Comparison of ENCODE assay signal across 19 cellular contexts in the genomic region with DNA sequence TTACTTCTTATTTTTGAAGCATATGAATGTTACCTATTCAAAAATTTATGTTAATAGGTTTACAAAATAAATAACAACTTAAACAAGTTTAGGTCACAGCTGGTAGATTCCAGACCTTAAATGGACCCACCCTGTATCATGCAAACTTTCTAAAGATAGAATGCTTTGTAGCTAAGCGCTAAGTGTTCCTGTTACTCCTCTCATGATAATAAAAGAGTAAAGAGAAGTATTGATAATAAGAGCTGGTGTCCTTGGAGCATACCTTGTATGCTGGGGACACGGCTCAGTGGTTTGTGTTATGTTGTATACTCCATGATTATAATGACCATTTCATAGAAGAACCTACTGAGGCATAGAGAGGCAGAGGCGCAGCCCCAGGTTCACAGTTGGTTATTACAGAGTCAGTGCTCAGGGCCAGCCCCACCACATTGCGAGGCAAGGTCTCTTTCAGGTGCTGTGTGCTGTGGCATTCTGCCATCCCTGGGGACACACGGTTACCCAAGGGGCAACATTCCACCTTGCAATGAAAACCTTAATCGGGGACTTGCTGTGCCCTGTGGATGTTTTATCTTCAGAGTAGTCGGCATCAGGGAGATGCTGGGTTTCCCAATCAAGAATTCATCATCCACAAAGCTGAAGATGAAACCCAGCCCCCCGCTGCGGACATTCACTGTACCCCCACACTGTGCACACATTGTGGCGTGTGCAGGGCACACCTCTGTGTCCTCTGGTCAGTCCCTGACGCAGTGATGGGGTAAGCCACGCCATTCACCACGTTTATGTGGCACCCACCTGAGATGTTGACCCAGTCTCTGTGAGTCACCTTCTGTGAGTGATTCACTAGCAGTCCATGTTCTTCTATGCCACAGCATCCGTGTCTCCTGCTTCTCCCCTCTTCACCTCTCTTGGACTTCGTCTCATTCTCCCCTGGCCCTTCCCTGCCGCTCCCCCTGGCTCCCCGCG.
A peak's percentile ranks its signal among the peaks of the same experiment; 100 is the strongest.
DNase-seq lines count a peak whose midpoint lies in the region; TF ChIP-seq lines count a peak whose summit lies in the region.
"Had no signal": no experiment of that assay in that cellular context is flagged by ENCODE, and none has a peak within 500 bp of the region (broad histone marks: within the 10 kb centered on the region; RNA-seq: fewer than 3 reads in every experiment).

No MANE protein-coding gene starts in this region.

- H3K4me2 ChIP-seq in BLaER1 (peak overlapping the region; percentile 27), mammary epithelial cell (ENCODE audit: insufficient read depth, low read depth, low read length) (no peak overlapping the region)
- H3K4me2 ChIP-seq: SK-N-SH had no signal

- no peak for TF ChIP-seq CTCF in mammary epithelial cell (conservative IDR thresholded peaks at IDR 0.05 in 1 of 2, IDR thresholded peaks at IDR 0.05 in 1 of 2; ENCODE audit: extremely low read depth in 1 of 2, insufficient read depth in 1 of 2, low read depth in 1 of 2, low read length in 2 of 2)
- no peak for TF ChIP-seq CTCF in colonic mucosa (IDR thresholded peaks at IDR 0.05)

- BruUV-seq in mammary epithelial cell (replicated peaks; lab: Mats Ljungman, UMichigan), result no TSS peak

- CTCF ChIA-PET in mammary epithelial cell (lab: Charles Lee; ENCODE audit: low non-redundant PET), result no interaction called here

- intact Hi-C loops in mammary epithelial cell (cut with micrococcal nuclease) (no loop called here), colonic mucosa (cut with DNase I) (loop anchor here (5.0 kb wide), 1 partner anchor 1158 kb away; no protein-coding TSS in a partner anchor)

- H3K27ac ChIP-seq in BLaER1 (no peak overlapping the region), mammary epithelial cell (ENCODE audit: insufficient read depth, low read depth, low read length) (no peak overlapping the region), colonic mucosa (no peak overlapping the region)
- H3K27ac ChIP-seq: spleen had no signal

- H3K36me3 ChIP-seq in BLaER1 (no peaks in the 10 kb centered on the region), mammary epithelial cell (ENCODE audit: insufficient read depth, low read length) (no peaks in the 10 kb centered on the region), H7 (replicated peaks; ENCODE audit: control insufficient read depth, insufficient read depth, low read length) (no peaks in the 10 kb centered on the region), colonic mucosa (no peaks in the 10 kb centered on the region)
- H3K36me3 ChIP-seq: spleen had no signal

- H3K4me1 ChIP-seq in BLaER1 (peaks cover 97% of the 10 kb centered on the region), mammary epithelial cell (ENCODE audit: insufficient read depth, low read length) (peaks cover 34% of the 10 kb centered on the region), colonic mucosa (no peaks in the 10 kb centered on the region)

- no peaks in the 10 kb centered on the region for H3K27me3 ChIP-seq in BLaER1
- no peaks in the 10 kb centered on the region for H3K27me3 ChIP-seq in mammary epithelial cell (ENCODE audit: insufficient read depth, low read length)
- H3K27me3 ChIP-seq in H7 (ENCODE audit: control insufficient read depth, insufficient read depth, low read length), result no peaks in the 10 kb centered on the region; the same call in 1 of the 2 replicates
- H3K27me3 ChIP-seq in colonic mucosa, result no peaks in the 10 kb centered on the region

- DNase-seq in LoVo (ENCODE audit: low spot score), result peak; percentile 22
- peak; percentile 75 for DNase-seq in mammary epithelial cell
- peak; percentile 48 for DNase-seq in iris pigment epithelial cell (ENCODE audit: low read depth)
- DNase-seq in H7, result no peak
- no peak for DNase-seq in HuH-7 (ENCODE audit: low spot score)
- DNase-seq in colonic mucosa, result no peak
- DNase-seq in CD1c-positive myeloid dendritic cell (ENCODE audit: extremely low spot score), result no peak
- DNase-seq: activated CD8-positive, alpha-beta T cell treated with anti-CD3 and anti-CD28 coated beads, Interleukin-2, amount 10 ng/mL, durations not matched to agents 7 days and 5 days; activated naive CD4-positive, alpha-beta T cell treated with anti-CD3 and anti-CD28 coated beads for 36 hours; activated T-cell treated with anti-CD3 and anti-CD28 coated beads, Interleukin-2, amount 50 U/mL, for 24 hours; anterior cingulate cortex; Karpas-422; left cardiac atrium; NCI-H1105 treated with DMSO at 0.1 percent for 48 hours; SK-N-SH; spleen; stimulated activated CD4-positive, alpha-beta T cell treated with anti-CD3 and anti-CD28 coated beads, Interleukin-4, amount 100 ng/mL, for 4 hours; substantia nigra had no signal

- in situ Hi-C loops in mammary epithelial cell (cut with MboI; ENCODE audit: low sequenced_read_pairs in 2 of 2), result loop anchor here in 1 of 2 donors (10.0 to 25.0 kb wide), 4 partner anchors 345 to 858 kb away; no protein-coding TSS in a partner anchor

- WGBS in mammary epithelial cell (ENCODE audit: low coverage, missing lambda C conversion rate), result 68% methylated on average over 9 of the region's 18 CpGs

- H2AFZ ChIP-seq in mammary epithelial cell (ENCODE audit: low read depth, low read length), result peak overlapping the region; percentile 24

- H4K20me1 ChIP-seq in BLaER1 (no peaks in the 10 kb centered on the region), mammary epithelial cell (ENCODE audit: insufficient read depth, low read length) (no peaks in the 10 kb centered on the region)

- H3K9ac ChIP-seq in BLaER1 (no peak overlapping the region), mammary epithelial cell (ENCODE audit: insufficient read depth, low read length) (no peak overlapping the region), colonic mucosa (ENCODE audit: low read depth in 2 of 2, low read length in 2 of 2) (no peak overlapping the region)
- H3K9ac ChIP-seq: SK-N-SH had no signal

- dilution Hi-C loops in mammary epithelial cell (cut with HindIII; ENCODE audit: low sequenced_read_pairs), result no loop called here

- no peaks in the 10 kb centered on the region for H3K79me2 ChIP-seq in mammary epithelial cell (ENCODE audit: insufficient read depth, low read length)

- H3K9me3 ChIP-seq in BLaER1 (no peaks in the 10 kb centered on the region), mammary epithelial cell (replicated peaks; ENCODE audit: insufficient read depth, low read length) (no peaks in the 10 kb centered on the region), colonic mucosa (no peaks in the 10 kb centered on the region)
- H3K9me3 ChIP-seq: SK-N-SH, spleen had no signal

- H3K4me3 ChIP-seq in BLaER1 (no peak overlapping the region), mammary epithelial cell (replicated peaks in 1 of 3; ENCODE audit: insufficient read depth in 1 of 3, low read depth in 2 of 3, low read length in 3 of 3) (no peak overlapping the region), H7 (ENCODE audit: insufficient read depth, low read depth, low read length) (no peak overlapping the region), colonic mucosa (no peak overlapping the region)
- H3K4me3 ChIP-seq: spleen had no signal

Comparison
In these comparisons a context has a peak if more than half of its experiments do, and no peak if none do; other contexts are left out.
1. DNase-seq: peak in LoVo (single experiment), mammary epithelial cell (single experiment) and iris pigment epithelial cell (single experiment); none in H7 (single experiment), HuH-7 (single experiment), colonic mucosa (single experiment) and CD1c-positive myeloid dendritic cell (single experiment).